ENCODE assay signal across 19 cellular contexts in the genomic region with DNA sequence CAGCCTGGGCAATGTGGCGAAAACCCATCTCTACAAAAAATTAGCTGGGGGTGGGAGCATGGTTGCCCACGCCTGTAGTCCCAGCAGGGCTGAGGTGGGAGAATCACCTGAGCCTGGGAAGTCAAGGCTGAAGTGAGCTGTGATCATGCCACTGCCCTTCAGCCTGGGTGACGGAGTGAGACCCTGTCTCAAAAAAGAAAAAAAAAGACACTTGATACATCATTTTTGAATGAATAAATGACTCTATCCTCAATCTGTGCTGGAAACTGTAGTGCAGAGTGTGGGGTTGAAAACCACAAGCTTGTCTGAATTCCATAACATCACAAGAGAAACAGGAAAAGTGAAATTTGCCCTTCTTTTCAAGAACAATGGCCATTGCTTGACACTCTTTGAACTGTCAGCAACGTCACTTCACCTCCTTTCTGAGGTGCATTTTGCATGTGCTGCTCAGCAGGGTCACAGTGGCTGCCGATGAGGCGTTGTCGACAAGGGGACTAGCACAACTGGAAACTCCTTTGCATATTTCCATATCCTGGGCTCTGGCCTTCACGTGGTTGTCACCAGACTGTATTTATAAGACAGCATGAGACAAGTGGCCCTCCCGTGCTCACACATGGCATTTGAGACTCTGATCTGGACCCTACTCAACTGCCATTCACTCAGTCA. TPM values are rescaled to one million over a fixed set of nuclear protein-coding genes. Genes with fewer than 3 reads are reported as not detected.
A peak's percentile ranks its signal among the peaks of the same experiment; 100 is the strongest.
DNase-seq lines count a peak whose midpoint lies in the region; ATAC-seq, FAIRE-seq and TF ChIP-seq lines count a peak whose summit lies in the region.
"Had no signal": no experiment of that assay in that cellular context is flagged by ENCODE, and none has a peak within 500 bp of the region (broad histone marks: within the 10 kb centered on the region; RNA-seq: fewer than 3 reads in every experiment).

No MANE protein-coding gene starts in this region.

- H3K14ac ChIP-seq in H1 (ENCODE audit: insufficient read length), result no peak overlapping the region

- WGBS in H1 (ENCODE audit: extremely low coverage in 1 of 2, insufficient coverage in 1 of 2, insufficient read length in 1 of 2, insufficient replicate concordance in 2 of 2, low coverage in 1 of 2, low lambda C conversion rate in 2 of 2, missing lambda C conversion rate in 1 of 2), 2 experiments, result 80% methylated on average over 9 of the region's 9 CpGs; no CpG with 5 or more reads in 1 of the 2 experiments

- H3K23ac ChIP-seq in H1 (ENCODE audit: insufficient read length), result no peak overlapping the region

- H3K36me3 Mint-ChIP-seq in neural progenitor cell, result peaks cover 12% of the 10 kb centered on the region

- H3K9me3 ChIP-seq in H1 (ENCODE audit: insufficient read depth in 2 of 2, low read depth in 1 of 2, low read length in 1 of 2) (no peaks in the 10 kb centered on the region), neural progenitor cell (ENCODE audit: low read depth) (no peaks in the 10 kb centered on the region)

- H3K27ac ChIP-seq in H1 (ENCODE audit: low read depth, low read length) (no peak overlapping the region), neural progenitor cell (no peak overlapping the region)
- H3K27ac ChIP-seq: BLaER1 treated with 17β-estradiol and CSF1 and Interleukin-3, amounts not matched to agents 10 nM and 100 nM had no signal

- H3F3A ChIP-seq in neural progenitor cell (ENCODE audit: low read depth), result no peaks in the 10 kb centered on the region

- no peak overlapping the region for H3K56ac ChIP-seq in H1 (replicated peaks; ENCODE audit: insufficient read length, low read depth, low read length)

- POLR2A ChIA-PET in H1 (lab: Charles Lee; ENCODE audit: partially characterized antibody), result interaction anchor here (0.7 kb wide), 1 partner anchor 97 kb away, joined by 4 read pairs; no protein-coding TSS in a partner anchor

- H4K5ac ChIP-seq in H1 (ENCODE audit: insufficient read length, low read depth, low read length), result no peak overlapping the region

- H3K4me1 ChIP-seq in H1 (replicated peaks in 1 of 4; ENCODE audit: control insufficient read depth in 3 of 4, insufficient read depth in 4 of 4, low read length in 3 of 4) (no peaks in the 10 kb centered on the region; a peak in 1 of 7 replicates), neural progenitor cell (peaks cover 10% of the 10 kb centered on the region)

- H3K36me3 ChIP-seq in H1 (ENCODE audit: control insufficient read depth in 2 of 4, insufficient read depth in 4 of 4, low read length in 3 of 4) (peaks cover 0 to 9% (median 2%) of the 10 kb centered on the region in 4 experiments; a peak in 3 of 8 replicates), neural progenitor cell (no peaks in the 10 kb centered on the region)

- no peak overlapping the region for H2BK5ac ChIP-seq in H1 (ENCODE audit: low read depth, low read length)

- no peak overlapping the region for H4K91ac ChIP-seq in H1 (replicated peaks; ENCODE audit: insufficient read length, low read length)

- H3K4me3 ChIP-seq in H1 (ENCODE audit: extremely low read depth in 1 of 4, insufficient read depth in 2 of 4, low read depth in 3 of 4, low read length in 4 of 4) (no peak overlapping the region), neural progenitor cell (no peak overlapping the region)
- H3K4me3 ChIP-seq: BLaER1 treated with 17β-estradiol and CSF1 and Interleukin-3, amounts not matched to agents 10 nM and 100 nM had no signal

- H3K79me2 ChIP-seq in H1 (ENCODE audit: control insufficient read depth in 1 of 2, insufficient read depth in 2 of 2, low read length in 2 of 2) (no peaks in the 10 kb centered on the region), neural progenitor cell (ENCODE audit: low read depth) (no peaks in the 10 kb centered on the region)

- CTCF ChIA-PET in H1 (lab: Charles Lee; ENCODE audit: partially characterized antibody), result interaction anchor here (0.6 to 1.7 kb wide), 10 partner anchors 9 to 905 kb away, joined by 3 to 6 read pairs (median 4); no protein-coding TSS in a partner anchor

- TF ChIP-seq RAD21 in H1 (IDR thresholded peaks at IDR 0.05 in 1 of 2, conservative IDR thresholded peaks at IDR 0.05 in 1 of 2; ENCODE audit: low read depth in 2 of 2, low read length in 2 of 2), result no peak

- H2BK12ac ChIP-seq in H1 (ENCODE audit: low read depth, low read length), result no peak overlapping the region

- H3K27me3 ChIP-seq in H1 (replicated peaks in 1 of 4; ENCODE audit: control insufficient read depth in 3 of 4, extremely low read depth in 1 of 4, insufficient read depth in 3 of 4, low read length in 3 of 4) (no peaks in the 10 kb centered on the region), neural progenitor cell (no peaks in the 10 kb centered on the region)
- H3K27me3 ChIP-seq: BLaER1 treated with 17β-estradiol and CSF1 and Interleukin-3, amounts not matched to agents 10 nM and 100 nM had no signal

- H2BK15ac ChIP-seq in H1 (ENCODE audit: low read length), result no peak overlapping the region

- H3K4me2 ChIP-seq in H1 (ENCODE audit: insufficient read depth in 1 of 2, low read depth in 2 of 2, low read length in 2 of 2) (no peak overlapping the region), neural progenitor cell (no peak overlapping the region)
- H3K4me2 ChIP-seq: BLaER1 treated with 17β-estradiol and CSF1 and Interleukin-3, amounts not matched to agents 10 nM and 100 nM had no signal

- H2AK5ac ChIP-seq in H1 (ENCODE audit: low read depth, low read length), result no peak overlapping the region

- H4K20me1 ChIP-seq in H1 (replicated peaks in 1 of 2; ENCODE audit: control insufficient read depth in 1 of 2, insufficient read depth in 2 of 2, low read length in 2 of 2) (no peaks in the 10 kb centered on the region), neural progenitor cell (ENCODE audit: low read depth) (no peaks in the 10 kb centered on the region)
- H4K20me1 ChIP-seq: BLaER1 treated with 17β-estradiol and CSF1 and Interleukin-3, amounts not matched to agents 10 nM and 100 nM had no signal

- H3K4me3 Mint-ChIP-seq in neural progenitor cell, result no peak overlapping the region

- FAIRE-seq in GM12891 (lab: Jason Lieb, UNC), result peak; percentile 47
- no peak for FAIRE-seq in H1 (lab: Jason Lieb, UNC)
- FAIRE-seq: D721Med, H54 had no signal

- peak overlapping the region; percentile 52 for H3K27ac Mint-ChIP-seq in neural progenitor cell

- DNase-seq in GM12891 (ENCODE audit: insufficient read length, low spot score), result no peak
- peak in 1 of 2 experiments; percentile 42 for DNase-seq in H1 (ENCODE audit: low read depth in 1 of 2, low spot score in 2 of 2)
- no peak for DNase-seq in neural progenitor cell (ENCODE audit: low spot score)
- no peak for DNase-seq in mucosa of gallbladder (ENCODE audit: low spot score)
- DNase-seq: DMS79, MM.1S, NCI-H1092 treated with DMSO at 0.1 percent for 48 hours, NCI-H146, NCI-H2029 treated with DMSO at 0.1 percent for 48 hours, NCI-H446 treated with DMSO at 0.1 percent for 48 hours, NCI-H774, OCI-M1, SIG-M5 had no signal

- TF ChIP-seq POLR2A in GM12891 (IDR thresholded peaks at IDR 0.05; ENCODE audit: low read depth, low read length) (no peak), H1 (IDR thresholded peaks at IDR 0.05; ENCODE audit: control extremely low read depth in 1 of 2, low read depth in 2 of 2, low read length in 2 of 2) (no peak)

- peak; percentile 44 for ATAC-seq in HG02885 (IDR thresholded peaks at IDR 0.05; ENCODE audit: poor library complexity, unreplicated experiment)
- no peak for ATAC-seq in HG02623 (IDR thresholded peaks at IDR 0.05; ENCODE audit: unreplicated experiment)
- ATAC-seq in GM19397 (IDR thresholded peaks at IDR 0.05; ENCODE audit: unreplicated experiment), result no peak

- H3K79me1 ChIP-seq in H1 (ENCODE audit: low read depth, low read length), result no peaks in the 10 kb centered on the region

- no peak overlapping the region for H2AFZ ChIP-seq in H1 (ENCODE audit: low read length)
- H2AFZ ChIP-seq in neural progenitor cell (replicated peaks), result no peak overlapping the region

- H3K23me2 ChIP-seq in H1 (ENCODE audit: low read depth, low read length), result no peaks in the 10 kb centered on the region

- peaks cover 18% of the 10 kb centered on the region for H3K9me3 Mint-ChIP-seq in neural progenitor cell

- no peak for TF ChIP-seq CTCF in H1 (IDR thresholded peaks at IDR 0.05; ENCODE audit: control extremely low read depth in 1 of 3, insufficient read depth in 1 of 3, low read depth in 1 of 3, low read length in 3 of 3)
- no peak for TF ChIP-seq CTCF in neural progenitor cell (IDR thresholded peaks at IDR 0.05)

- no peak overlapping the region for H3K18ac ChIP-seq in H1 (ENCODE audit: extremely low read depth, low read length)

- H2BK20ac ChIP-seq in H1 (ENCODE audit: low read length), result no peak overlapping the region

- H3K27me3 Mint-ChIP-seq in neural progenitor cell (ENCODE audit: insufficient read depth, low read depth), result peaks cover 6% of the 10 kb centered on the region

- H3K4me1 Mint-ChIP-seq in neural progenitor cell, result peaks cover 42% of the 10 kb centered on the region

- H3K4ac ChIP-seq in H1 (replicated peaks; ENCODE audit: insufficient read length, low read depth, low read length), result no peak overlapping the region

- no peak for TF ChIP-seq EP300 in H1 (IDR thresholded peaks at IDR 0.05; ENCODE audit: borderline replicate concordance in 1 of 2, low read depth in 2 of 2, low read length in 2 of 2)

- H2BK120ac ChIP-seq in H1 (replicated peaks; ENCODE audit: low read depth, low read length), result no peak overlapping the region

- no peak overlapping the region for H3K9ac ChIP-seq in H1 (replicated peaks in 1 of 4; ENCODE audit: extremely low read depth in 1 of 4, low read depth in 3 of 4, low read length in 3 of 4)
- no peak overlapping the region for H3K9ac ChIP-seq in neural progenitor cell
- H3K9ac ChIP-seq: BLaER1 treated with 17β-estradiol and CSF1 and Interleukin-3, amounts not matched to agents 10 nM and 100 nM had no signal

- no peak overlapping the region for H4K8ac ChIP-seq in H1 (ENCODE audit: extremely low read depth, insufficient read depth, low read length)

TF ChIP-seq in GM12891, 5 proteins besides CTCF, POLR2A, EP300 and RAD21 (continues in another document):
- no peak for TF ChIP-seq POU2F2 (IDR thresholded peaks at IDR 0.05; ENCODE audit: low read depth, low read length)
- no peak for TF ChIP-seq TAF1 (IDR thresholded peaks at IDR 0.05; ENCODE audit: low read depth, low read length)

RNA-seq across cellular contexts. Expression of a gene that starts 54.2 kb away (rescaled TPM):
- 60.9 TPM for polyA plus RNA-seq in GM12891 (2012; ENCODE audit: low read depth, missing spikeins)
- total RNA-seq in H1 (2021; fragmentation: NEBNext Ultra II Directional; extraction: Animal tissue kit (Norgen Biotek cat#: 25700)), result 155 and 161 TPM in 2 replicates
- 28.3 and 51.1 TPM in 2 replicates for polyA plus RNA-seq in H1 (2011; rRNA removed)
- 90.9 TPM for polyA plus RNA-seq in H1 (2011; cell fraction: cytosol; rRNA removed)
- polyA plus RNA-seq in H1 (2011; cell fraction: nucleus; rRNA removed), result 15.6 TPM
- 92.5 to 157 TPM (median 115 TPM) in 4 replicates for polyA plus RNA-seq in H1 (2012, experiment 1 of 2)
- polyA plus RNA-seq in H1 (2012, experiment 2 of 2), result 11.4 TPM
- 87.2 TPM for polyA plus RNA-seq in H1 (2013, experiment 1 of 2)
- polyA plus RNA-seq in H1 (2013, experiment 2 of 2), result 85.0 TPM
- 46.2 and 64.7 TPM in 2 replicates for polyA minus RNA-seq in H1 (2011; rRNA and poly(A)+ RNA removed)
- polyA minus RNA-seq in H1 (2011; cell fraction: cytosol; rRNA and poly(A)+ RNA removed), result 44.8 TPM
- 44.1 TPM for polyA minus RNA-seq in H1 (2011; cell fraction: nucleus; rRNA and poly(A)+ RNA removed)
- total RNA-seq in neural progenitor cell (ENCODE audit: low replicate concordance), result 66.8 and 103 TPM in 2 replicates
- total RNA-seq in mucosa of gallbladder, result 69.1 TPM
